8 cellular contexts compared by ENCODE assay signal in the genomic region with DNA sequence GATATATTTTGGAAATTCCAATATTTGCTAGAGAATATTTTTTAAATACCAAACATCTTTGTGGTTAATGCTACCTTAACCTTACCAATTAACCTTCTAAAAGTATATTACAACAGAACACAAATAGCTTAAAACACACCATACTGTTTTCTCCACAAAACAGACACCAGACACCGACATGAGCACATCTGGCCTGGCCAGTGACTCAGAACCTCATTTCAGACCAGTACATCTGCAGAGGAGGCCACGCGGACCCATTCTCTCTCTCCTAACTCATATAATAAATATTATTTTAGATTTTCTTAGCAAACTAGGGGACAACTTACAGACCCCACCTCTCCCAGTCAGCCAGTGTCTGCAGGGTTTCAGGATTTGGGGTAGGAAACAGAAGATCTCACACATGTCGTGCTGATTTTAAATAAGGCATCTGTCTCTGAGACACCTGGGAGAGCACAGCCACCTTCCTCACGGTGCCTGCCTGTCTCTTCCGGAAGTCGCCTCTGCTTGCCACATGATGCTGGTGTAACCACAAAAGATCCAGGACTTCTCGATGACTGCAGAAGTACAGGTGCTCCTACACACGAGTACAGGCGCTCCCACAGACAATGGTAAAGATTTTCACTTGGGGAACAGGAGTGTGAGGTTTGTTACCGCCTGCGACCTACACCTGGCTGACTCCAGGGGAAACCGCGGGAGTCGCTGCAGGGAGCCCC. TPM values are rescaled to one million over a fixed set of nuclear protein-coding genes. Genes with fewer than 3 reads are reported as not detected.
DNase-seq lines count a peak whose midpoint lies in the region; ATAC-seq and TF ChIP-seq lines count a peak whose summit lies in the region.

No MANE protein-coding gene starts in this region.

- H3K4me1 ChIP-seq in HCT116 (ENCODE audit: control insufficient read depth in 1 of 2, insufficient read depth in 2 of 2, low read length in 2 of 2) = peaks cover 3 to 11% of the 10 kb centered on the region in 2 experiments; a peak in 1 of 4 replicates

- CTCF ChIA-PET in GM10248 (lab: Yijun Ruan, JAX) = interaction anchor here (1.4 kb wide), 1 partner anchor 67 kb away, joined by 3 read pairs; no protein-coding TSS in a partner anchor
- CTCF ChIA-PET in HCT116 (lab: Charles Lee) = no interaction called here

- H3K79me2 ChIP-seq in HCT116 (ENCODE audit: insufficient read depth, low read length) = no peaks in the 10 kb centered on the region

- no peaks in the 10 kb centered on the region for H3K9me3 ChIP-seq in HCT116 (ENCODE audit: control insufficient read depth in 1 of 2, insufficient read depth in 1 of 2, low read depth in 1 of 2, low read length in 2 of 2)

- no peaks in the 10 kb centered on the region for H3K27me3 ChIP-seq in HCT116 (ENCODE audit: insufficient read depth, low read length)

- peaks cover 6 to 9% of the 10 kb centered on the region in 2 experiments; a peak in 3 of 4 replicates for H3K36me3 ChIP-seq in HCT116 (ENCODE audit: control insufficient read depth in 1 of 2, insufficient read depth in 2 of 2, low read length in 2 of 2)

- peak; percentile 58 for DNase-seq in GM10248 (ENCODE audit: extremely low spot score)
- DNase-seq in HCT116 (ENCODE audit: low read depth, low spot score) = no peak
- peak; percentile 47 to 48 for DNase-seq in activated CD4-positive, alpha-beta T cell treated with anti-CD3 and anti-CD28 coated beads for 4 hours
- peak; percentile 48 for DNase-seq in iris pigment epithelial cell (ENCODE audit: low read depth)
- no peak for DNase-seq in mucosa of gallbladder (ENCODE audit: low spot score)
- no peak for DNase-seq in NK-92 treated with Interleukin-12 subunit alpha and Interleukin-12 subunit beta, amount 100 ng/mL, for 24 hours (lab: John Stamatoyannopoulos, UW)
- no peak for DNase-seq in NK-92 (lab: John Stamatoyannopoulos, UW; ENCODE audit: unreplicated experiment)

- TF ChIP-seq CTCF in GM10248 (IDR thresholded peaks at IDR 0.05; ENCODE audit: control extremely low read depth, extremely low read depth, low read depth, missing control alignments) (no peak), HCT116 (IDR thresholded peaks at IDR 0.05 in 2 of 3, conservative IDR thresholded peaks at IDR 0.05 in 1 of 3; ENCODE audit: borderline replicate concordance in 1 of 3, insufficient read depth in 1 of 3, low read depth in 2 of 3, low read length in 2 of 3) (no peak)

- RAD21 ChIA-PET in HCT116 (lab: Charles Lee; ENCODE audit: low non-redundant PET in 1 of 2, low total read pairs in 2 of 2, uncharacterized antibody in 2 of 2, unreplicated experiment in 2 of 2) = no interaction called here

- BruUV-seq in HCT116 (replicated peaks; lab: Mats Ljungman, UMichigan) = TSS peak; percentile 37

- H3K4me3 ChIP-seq in HCT116 (replicated peaks in 1 of 2; ENCODE audit: low read depth in 1 of 2, low read length in 2 of 2) = no peak overlapping the region

- H3K4me2 ChIP-seq in HCT116 (ENCODE audit: low read length) = no peak overlapping the region

- no peak overlapping the region for H3K27ac ChIP-seq in HCT116 (ENCODE audit: low read depth, low read length)

- POLR2A ChIA-PET in GM10248 (lab: Yijun Ruan, JAX) (no interaction called here), HCT116 (lab: Charles Lee) (no interaction called here)

- no peak overlapping the region for H3K9ac ChIP-seq in HCT116 (ENCODE audit: low read length)

- intact Hi-C loops in HCT116 (cut with micrococcal nuclease) = no loop called here

- H2AFZ ChIP-seq in HCT116 (ENCODE audit: low read depth, low read length, poor library complexity, severe bottlenecking) = no peak overlapping the region

- ATAC-seq in HCT116 (no peak), GM18517 (IDR thresholded peaks at IDR 0.05; ENCODE audit: unreplicated experiment) (no peak)

- no peaks in the 10 kb centered on the region for H3K9me2 ChIP-seq in HCT116 (ENCODE audit: insufficient read depth)

- TF ChIP-seq RAD21 in HCT116 (IDR thresholded peaks at IDR 0.05; ENCODE audit: low read depth) = no peak

- H4K20me1 ChIP-seq in HCT116 (ENCODE audit: insufficient read depth) = no peaks in the 10 kb centered on the region

- no peak for TF ChIP-seq POLR2A in HCT116 (IDR thresholded peaks at IDR 0.05; ENCODE audit: borderline replicate concordance, extremely low read depth, insufficient read depth, insufficient read length)

TF ChIP-seq in HCT116, 20 proteins besides CTCF, POLR2A, EP300 and RAD21:
- TF ChIP-seq CBX3 (IDR thresholded peaks at IDR 0.05; ENCODE audit: low read depth) = no peak
- TF ChIP-seq SIN3A (IDR thresholded peaks at IDR 0.05; ENCODE audit: low read depth) = no peak
- TF ChIP-seq, protein P1, sequence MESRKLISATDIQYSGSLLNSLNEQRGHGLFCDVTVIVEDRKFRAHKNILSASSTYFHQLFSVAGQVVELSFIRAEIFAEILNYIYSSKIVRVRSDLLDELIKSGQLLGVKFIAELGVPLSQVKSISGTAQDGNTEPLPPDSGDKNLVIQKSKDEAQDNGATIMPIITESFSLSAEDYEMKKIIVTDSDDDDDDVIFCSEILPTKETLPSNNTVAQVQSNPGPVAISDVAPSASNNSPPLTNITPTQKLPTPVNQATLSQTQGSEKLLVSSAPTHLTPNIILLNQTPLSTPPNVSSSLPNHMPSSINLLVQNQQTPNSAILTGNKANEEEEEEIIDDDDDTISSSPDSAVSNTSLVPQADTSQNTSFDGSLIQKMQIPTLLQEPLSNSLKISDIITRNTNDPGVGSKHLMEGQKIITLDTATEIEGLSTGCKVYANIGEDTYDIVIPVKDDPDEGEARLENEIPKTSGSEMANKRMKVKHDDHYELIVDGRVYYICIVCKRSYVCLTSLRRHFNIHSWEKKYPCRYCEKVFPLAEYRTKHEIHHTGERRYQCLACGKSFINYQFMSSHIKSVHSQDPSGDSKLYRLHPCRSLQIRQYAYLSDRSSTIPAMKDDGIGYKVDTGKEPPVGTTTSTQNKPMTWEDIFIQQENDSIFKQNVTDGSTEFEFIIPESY (IDR thresholded peaks at IDR 0.05; ENCODE audit: extremely low read depth, insufficient replicate concordance, low read length) = no peak
- no peak for TF ChIP-seq TCF7L2 (IDR thresholded peaks at IDR 0.05; ENCODE audit: borderline replicate concordance, extremely low read depth, insufficient read depth, insufficient read length)
- TF ChIP-seq, protein P2, sequence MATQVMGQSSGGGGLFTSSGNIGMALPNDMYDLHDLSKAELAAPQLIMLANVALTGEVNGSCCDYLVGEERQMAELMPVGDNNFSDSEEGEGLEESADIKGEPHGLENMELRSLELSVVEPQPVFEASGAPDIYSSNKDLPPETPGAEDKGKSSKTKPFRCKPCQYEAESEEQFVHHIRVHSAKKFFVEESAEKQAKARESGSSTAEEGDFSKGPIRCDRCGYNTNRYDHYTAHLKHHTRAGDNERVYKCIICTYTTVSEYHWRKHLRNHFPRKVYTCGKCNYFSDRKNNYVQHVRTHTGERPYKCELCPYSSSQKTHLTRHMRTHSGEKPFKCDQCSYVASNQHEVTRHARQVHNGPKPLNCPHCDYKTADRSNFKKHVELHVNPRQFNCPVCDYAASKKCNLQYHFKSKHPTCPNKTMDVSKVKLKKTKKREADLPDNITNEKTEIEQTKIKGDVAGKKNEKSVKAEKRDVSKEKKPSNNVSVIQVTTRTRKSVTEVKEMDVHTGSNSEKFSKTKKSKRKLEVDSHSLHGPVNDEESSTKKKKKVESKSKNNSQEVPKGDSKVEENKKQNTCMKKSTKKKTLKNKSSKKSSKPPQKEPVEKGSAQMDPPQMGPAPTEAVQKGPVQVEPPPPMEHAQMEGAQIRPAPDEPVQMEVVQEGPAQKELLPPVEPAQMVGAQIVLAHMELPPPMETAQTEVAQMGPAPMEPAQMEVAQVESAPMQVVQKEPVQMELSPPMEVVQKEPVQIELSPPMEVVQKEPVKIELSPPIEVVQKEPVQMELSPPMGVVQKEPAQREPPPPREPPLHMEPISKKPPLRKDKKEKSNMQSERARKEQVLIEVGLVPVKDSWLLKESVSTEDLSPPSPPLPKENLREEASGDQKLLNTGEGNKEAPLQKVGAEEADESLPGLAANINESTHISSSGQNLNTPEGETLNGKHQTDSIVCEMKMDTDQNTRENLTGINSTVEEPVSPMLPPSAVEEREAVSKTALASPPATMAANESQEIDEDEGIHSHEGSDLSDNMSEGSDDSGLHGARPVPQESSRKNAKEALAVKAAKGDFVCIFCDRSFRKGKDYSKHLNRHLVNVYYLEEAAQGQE (IDR thresholded peaks at IDR 0.05; ENCODE audit: low read depth) = no peak
- TF ChIP-seq EZH2 (IDR thresholded peaks at IDR 0.05) = no peak
TF ChIP-seq in HCT116: peak in this region for 0.

RNA-seq across cellular contexts. Expression of a gene that starts 9.7 kb away (rescaled TPM):
- total RNA-seq in HCT116 (2021; ENCODE audit: unreplicated experiment) = 68.8 TPM
- 61.0 and 74.0 TPM in 2 replicates for polyA plus RNA-seq in HCT116 (2012)
- total RNA-seq in mucosa of gallbladder = 40.3 TPM

RNA-seq across cellular contexts. Expression of a gene that starts 57.4 kb away (rescaled TPM):
- total RNA-seq in HCT116 (2021; ENCODE audit: unreplicated experiment) (35.1 TPM), mucosa of gallbladder (72.2 TPM)
- polyA plus RNA-seq in HCT116 (2012) = 12.2 and 17.0 TPM in 2 replicates

Comparison
In these comparisons a context has a peak if more than half of its experiments do, and no peak if none do; other contexts are left out.
1. DNase-seq: peak in GM10248 (single experiment), activated CD4-positive, alpha-beta T cell treated with anti-CD3 and anti-CD28 coated beads for 4 hours (2 of 2) and iris pigment epithelial cell (single experiment); none in HCT116 (single experiment), mucosa of gallbladder (single experiment), NK-92 treated with Interleukin-12 subunit alpha and Interleukin-12 subunit beta, amount 100 ng/mL, for 24 hours (single experiment) and NK-92 (single experiment).